In the genomic region with DNA sequence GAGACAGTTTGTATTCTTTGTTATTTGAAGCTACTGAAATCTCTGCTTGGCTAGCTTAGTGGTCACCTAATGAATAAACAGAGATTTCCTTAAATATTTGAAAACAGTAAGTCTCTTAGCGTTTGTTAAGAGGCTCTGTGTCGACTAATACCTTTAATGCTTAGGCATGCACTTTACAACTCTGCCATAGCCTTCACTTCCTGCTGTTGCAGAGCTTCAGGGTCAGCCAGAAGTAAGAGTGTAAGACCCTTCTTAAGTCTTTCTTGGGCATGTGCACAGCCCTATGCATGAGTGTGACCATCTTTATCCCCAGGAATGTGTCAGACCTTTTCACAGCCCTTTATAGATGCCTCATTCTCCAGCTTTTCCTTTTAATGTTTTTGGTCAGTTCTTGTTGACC, we compare ENCODE assay signal across 34 cellular contexts.
"Had no signal": no experiment of that assay in that cellular context is flagged by ENCODE, and none has a peak within 500 bp of the region (broad histone marks: within the 10 kb centered on the region; RNA-seq: fewer than 3 reads in every experiment).

No MANE protein-coding gene starts in this region.

- H3K4me1 Mint-ChIP-seq: activated CD4-positive, alpha-beta T cell treated with anti-CD3 and anti-CD28 coated beads for 36 hours; activated CD4-positive, alpha-beta T cell treated with anti-CD3 and anti-CD28 coated beads, Interleukin-2, amount 10 ng/mL, durations not matched to agents 24 days and 14 days; activated CD8-positive, alpha-beta memory T cell treated with anti-CD3 and anti-CD28 coated beads, Interleukin-2, amount 10 ng/mL, durations not matched to agents 7 days and 5 days; activated naive CD4-positive, alpha-beta T cell treated with anti-CD3 and anti-CD28 coated beads, Interleukin-2, amount 10 ng/mL, durations not matched to agents 7 days and 5 days; activated naive CD8-positive, alpha-beta T cell treated with anti-CD3 and anti-CD28 coated beads, Interleukin-2, amount 10 ng/mL, durations not matched to agents 7 days and 5 days; brain; T-helper 17 cell had no signal

- H3K27ac Mint-ChIP-seq: activated CD4-positive, alpha-beta memory T cell treated with anti-CD3 and anti-CD28 coated beads for 36 hours; activated CD4-positive, alpha-beta T cell treated with anti-CD3 and anti-CD28 coated beads for 36 hours; activated CD4-positive, alpha-beta T cell treated with anti-CD3 and anti-CD28 coated beads, Interleukin-2, amount 10 ng/mL, durations not matched to agents 24 days and 14 days; activated CD8-positive, alpha-beta memory T cell treated with anti-CD3 and anti-CD28 coated beads, Interleukin-2, amount 10 ng/mL, durations not matched to agents 7 days and 5 days; activated CD8-positive, alpha-beta T cell treated with anti-CD3 and anti-CD28 coated beads, Interleukin-2, amount 10 ng/mL, durations not matched to agents 7 days and 5 days; activated naive CD4-positive, alpha-beta T cell treated with anti-CD3 and anti-CD28 coated beads, Interleukin-2, amount 10 ng/mL, durations not matched to agents 7 days and 5 days; activated naive CD8-positive, alpha-beta T cell treated with anti-CD3 and anti-CD28 coated beads, Interleukin-2, amount 10 ng/mL, durations not matched to agents 7 days and 5 days; activated T-cell treated with anti-CD3 and anti-CD28 coated beads, Interleukin-2, amount 50 U/mL, for 24 hours; activated T-cell treated with anti-CD3 and anti-CD28 coated beads, Interleukin-2, amount 50 U/mL, for 72 hours; brain; dendritic cell treated with granulocyte-macrophage colony-stimulating factor and Interleukin-4, amounts not matched to agents 40 ng/mL and 50 ng/mL, for 4 days; endodermal cell; T-helper 17 cell; T-helper 2 cell treated with Interferon-gamma antibody and Interleukin-4, amounts not matched to agents 5 μg/mL and 100 μg/mL, for 36 hours had no signal

- ATAC-seq: activated CD4-positive, alpha-beta T cell treated with anti-CD3 and anti-CD28 coated beads for 36 hours; activated CD8-positive, alpha-beta memory T cell treated with anti-CD3 and anti-CD28 coated beads, Interleukin-2, amount 10 ng/mL, durations not matched to agents 7 days and 5 days; activated CD8-positive, alpha-beta T cell treated with anti-CD3 and anti-CD28 coated beads, Interleukin-2, amount 10 ng/mL, durations not matched to agents 7 days and 5 days; activated naive CD4-positive, alpha-beta T cell treated with anti-CD3 and anti-CD28 coated beads, Interleukin-2, amount 50 U/mL, for 72 hours; activated T-cell treated with anti-CD3 and anti-CD28 coated beads, Interleukin-2, amount 50 U/mL, for 72 hours; esophagus mucosa; foreskin keratinocyte; gastrocnemius medialis; heart left ventricle; T-helper 17 cell had no signal

- H3K4me3 Mint-ChIP-seq: activated CD4-positive, alpha-beta memory T cell treated with anti-CD3 and anti-CD28 coated beads for 36 hours; activated CD4-positive, alpha-beta T cell treated with anti-CD3 and anti-CD28 coated beads for 36 hours; activated CD4-positive, alpha-beta T cell treated with anti-CD3 and anti-CD28 coated beads, Interleukin-2, amount 10 ng/mL, durations not matched to agents 24 days and 14 days; activated CD8-positive, alpha-beta memory T cell treated with anti-CD3 and anti-CD28 coated beads, Interleukin-2, amount 10 ng/mL, durations not matched to agents 7 days and 5 days; activated CD8-positive, alpha-beta T cell treated with anti-CD3 and anti-CD28 coated beads, Interleukin-2, amount 10 ng/mL, durations not matched to agents 7 days and 5 days; activated naive CD4-positive, alpha-beta T cell treated with anti-CD3 and anti-CD28 coated beads, Interleukin-2, amount 10 ng/mL, durations not matched to agents 7 days and 5 days; activated naive CD8-positive, alpha-beta T cell treated with anti-CD3 and anti-CD28 coated beads, Interleukin-2, amount 10 ng/mL, durations not matched to agents 7 days and 5 days; activated T-cell treated with anti-CD3 and anti-CD28 coated beads, Interleukin-2, amount 50 U/mL, for 24 hours; activated T-cell treated with anti-CD3 and anti-CD28 coated beads, Interleukin-2, amount 50 U/mL, for 72 hours; brain; central memory CD8-positive, alpha-beta T cell; dendritic cell treated with granulocyte-macrophage colony-stimulating factor and Interleukin-4, amounts not matched to agents 40 ng/mL and 50 ng/mL, for 4 days; endodermal cell; T-helper 17 cell; T-helper 2 cell treated with Interferon-gamma antibody and Interleukin-4, amounts not matched to agents 5 μg/mL and 100 μg/mL, for 36 hours had no signal

- H3K36me3 Mint-ChIP-seq: activated CD8-positive, alpha-beta memory T cell treated with anti-CD3 and anti-CD28 coated beads, Interleukin-2, amount 10 ng/mL, durations not matched to agents 7 days and 5 days had no signal

- DNase-seq: activated CD4-positive, alpha-beta memory T cell treated with anti-CD3 and anti-CD28 coated beads for 36 hours; activated CD4-positive, alpha-beta T cell treated with anti-CD3 and anti-CD28 coated beads for 36 hours; activated CD4-positive, alpha-beta T cell treated with anti-CD3 and anti-CD28 coated beads, Interleukin-2, amount 10 ng/mL, durations not matched to agents 24 days and 14 days; activated CD4-positive, CD25-positive, alpha-beta regulatory T cell; activated CD4-positive, CD25-positive, alpha-beta regulatory T cell treated with anti-CD3 and anti-CD28 coated beads, Interleukin-2, amount 50 U/mL, for 72 hours; activated CD8-positive, alpha-beta memory T cell treated with anti-CD3 and anti-CD28 coated beads, Interleukin-2, amount 10 ng/mL, durations not matched to agents 7 days and 5 days; activated CD8-positive, alpha-beta memory T cell treated with anti-CD3 and anti-CD28 coated beads, Interleukin-2, amount 50 U/mL, for 48 hours; activated CD8-positive, alpha-beta T cell treated with anti-CD3 and anti-CD28 coated beads, Interleukin-2, amount 10 ng/mL, durations not matched to agents 7 days and 5 days; activated gamma-delta T cell; activated naive CD4-positive, alpha-beta T cell; activated naive CD4-positive, alpha-beta T cell treated with anti-CD3 and anti-CD28 coated beads, Interleukin-2, amount 10 ng/mL, durations not matched to agents 7 days and 5 days; activated naive CD8-positive, alpha-beta T cell treated with anti-CD3 and anti-CD28 coated beads, Interleukin-2, amount 10 ng/mL, durations not matched to agents 7 days and 5 days; activated T-cell treated with anti-CD3 and anti-CD28 coated beads for 4 hours; activated T-cell treated with anti-CD3 and anti-CD28 coated beads, Interleukin-2, amount 50 U/mL, for 24 hours; activated T-cell treated with anti-CD3 and anti-CD28 coated beads, Interleukin-2, amount 50 U/mL, for 72 hours; dorsolateral prefrontal cortex; effector memory CD4-positive, alpha-beta T cell; endodermal cell; foreskin keratinocyte; gastrocnemius medialis; glutamatergic neuron; heart left ventricle; T-helper 1 cell; T-helper 17 cell; T1000 had no signal

- H3K27ac ChIP-seq: ascending aorta, breast epithelium, coronary artery, dorsolateral prefrontal cortex, foreskin keratinocyte, gastrocnemius medialis, heart left ventricle had no signal

- H3K4me1 ChIP-seq: ascending aorta, breast epithelium, foreskin keratinocyte, gastrocnemius medialis, heart left ventricle had no signal

- H3K36me3 ChIP-seq: ascending aorta, breast epithelium, gastrocnemius medialis had no signal

- H3K9me3 Mint-ChIP-seq: activated CD4-positive, alpha-beta memory T cell treated with anti-CD3 and anti-CD28 coated beads for 36 hours; activated naive CD4-positive, alpha-beta T cell treated with anti-CD3 and anti-CD28 coated beads, Interleukin-2, amount 50 U/mL, for 72 hours; activated T-cell treated with anti-CD3 and anti-CD28 coated beads, Interleukin-2, amount 50 U/mL, for 24 hours; central memory CD8-positive, alpha-beta T cell; T-helper 2 cell treated with Interferon-gamma antibody and Interleukin-4, amounts not matched to agents 5 μg/mL and 100 μg/mL, for 36 hours had no signal

- H3K9me3 ChIP-seq: ascending aorta, breast epithelium, gastrocnemius medialis had no signal

- H3K27me3 ChIP-seq: ascending aorta, breast epithelium, dorsolateral prefrontal cortex, foreskin keratinocyte, gastrocnemius medialis, heart left ventricle had no signal

- H3K4me3 ChIP-seq: ascending aorta, breast epithelium, coronary artery, dorsolateral prefrontal cortex, gastrocnemius medialis, heart left ventricle had no signal
